ENCODE assay signal across 30 cellular contexts in the genomic region with DNA sequence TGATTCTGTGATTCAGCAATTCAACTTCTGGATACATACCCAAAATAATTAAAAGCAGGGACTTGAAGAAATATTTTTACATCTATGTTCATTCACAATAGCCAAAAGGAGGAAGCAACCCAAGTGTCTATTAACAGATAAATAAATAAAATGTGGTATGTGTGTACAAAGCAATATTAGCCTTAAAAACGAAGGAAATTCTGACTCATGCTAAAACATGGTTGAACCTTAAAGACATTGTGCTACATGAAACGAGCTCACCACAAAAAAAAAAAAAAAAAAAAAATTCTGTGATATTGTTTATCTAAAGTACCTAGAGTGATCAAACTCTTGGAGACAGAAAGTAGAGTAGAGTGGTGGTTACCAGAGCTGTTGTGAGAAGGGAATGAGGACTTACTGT. TPM values are rescaled to one million over a fixed set of nuclear protein-coding genes. Genes with fewer than 3 reads are reported as not detected.
A peak's percentile ranks its signal among the peaks of the same experiment; 100 is the strongest.
DNase-seq lines count a peak whose midpoint lies in the region; ATAC-seq, FAIRE-seq and TF ChIP-seq lines count a peak whose summit lies in the region.
"Had no signal": no experiment of that assay in that cellular context is flagged by ENCODE, and none has a peak within 500 bp of the region (broad histone marks: within the 10 kb centered on the region; RNA-seq: fewer than 3 reads in every experiment).

No MANE protein-coding gene starts in this region.

- TF ChIP-seq CTCF in PC-3 (conservative IDR thresholded peaks at IDR 0.05; ENCODE audit: low read depth, low read length) (no peak), endothelial cell of umbilical vein (IDR thresholded peaks at IDR 0.05; ENCODE audit: extremely low read depth in 1 of 2, insufficient read depth in 1 of 2, low read depth in 1 of 2, low read length in 2 of 2) (no peak), upper lobe of left lung (IDR thresholded peaks at IDR 0.05) (no peak)

- H3K27me3 ChIP-seq in PC-3 (ENCODE audit: low read length) (no peaks in the 10 kb centered on the region), endothelial cell of umbilical vein (ENCODE audit: control insufficient read depth in 2 of 2, insufficient read depth in 2 of 2, low read length in 2 of 2) (no peaks in the 10 kb centered on the region), upper lobe of left lung (no peaks in the 10 kb centered on the region)
- H3K27me3 ChIP-seq: BE2C, BLaER1 had no signal

- TF ChIP-seq POLR2A in endothelial cell of umbilical vein (IDR thresholded peaks at IDR 0.05; ENCODE audit: low read depth, low read length) (no peak), upper lobe of left lung (IDR thresholded peaks at IDR 0.05) (no peak)

- H3K27ac ChIP-seq in PC-3 (ENCODE audit: low read length) (no peak overlapping the region), endothelial cell of umbilical vein (ENCODE audit: insufficient read depth, low read depth, low read length) (peak overlapping the region; percentile 26), upper lobe of left lung (no peak overlapping the region)
- H3K27ac ChIP-seq: BLaER1 had no signal

- dilution Hi-C loops in endothelial cell of umbilical vein (cut with MboI; ENCODE audit: extremely low pct_ligation_motif_present, low sequenced_read_pairs), result no loop called here

- FAIRE-seq in endothelial cell of umbilical vein (lab: Jason Lieb, UNC) (no peak), islet of Langerhans (lab: Jason Lieb, UNC) (peak; percentile 17)
- FAIRE-seq: A204.1, G401.6, GM12891, GM19239 had no signal

- POLR2A ChIA-PET in PC-3 (lab: Charles Lee; ENCODE audit: unreplicated experiment) (no interaction called here), endothelial cell of umbilical vein (lab: Charles Lee) (no interaction called here)

- intact Hi-C loops in PC-3 (cut with micrococcal nuclease) (loop anchor here (10.0 kb wide), 1 partner anchor 1366 kb away; no protein-coding TSS in a partner anchor), endothelial cell of umbilical vein (cut with micrococcal nuclease) (loop anchor here (5.0 kb wide), 1 partner anchor 64 kb away; no protein-coding TSS in a partner anchor)

- no peak overlapping the region for H3K9ac ChIP-seq in PC-3 (ENCODE audit: low read length)
- no peak overlapping the region for H3K9ac ChIP-seq in endothelial cell of umbilical vein (replicated peaks; ENCODE audit: extremely low read depth, insufficient read depth, low read length)
- H3K9ac ChIP-seq: BLaER1 had no signal

- H3F3A ChIP-seq in PC-3 (ENCODE audit: low read length, unreplicated experiment), result no peaks in the 10 kb centered on the region

- H3K9me1 ChIP-seq in endothelial cell of umbilical vein (replicated peaks; ENCODE audit: control insufficient read depth, extremely low read depth, insufficient read depth, low read length), result no peaks in the 10 kb centered on the region

- peak; percentile 6 for DNase-seq in DMS53 treated with DMSO at 0.1 percent for 48 hours (lab: John Stamatoyannopoulos, UW; ENCODE audit: unreplicated experiment)
- peak; percentile 13 for DNase-seq in PC-3
- no peak for DNase-seq in endothelial cell of umbilical vein (ENCODE audit: low read depth, low spot score)
- no peak for DNase-seq in amygdala (lab: John Stamatoyannopoulos, UW)
- no peak for DNase-seq in upper lobe of left lung
- no peak for DNase-seq in EL
- no peak for DNase-seq in NCI-H2029 treated with DMSO at 0.1 percent for 48 hours (lab: John Stamatoyannopoulos, UW)
- DNase-seq: 8988T; ACHN; BE2C; C1 segment of cervical spinal cord; CD4-positive, alpha-beta memory T cell; CD4-positive, CD25-positive, alpha-beta regulatory T cell; CD8-positive, alpha-beta memory T cell; COR-L47; DMS 273 treated with DMSO at 0.1 percent for 48 hours; DMS153; DMS79; DND-41; GF-D8 had no signal

- H3K9me3 ChIP-seq in PC-3 (ENCODE audit: low read length), result no peaks in the 10 kb centered on the region
- H3K9me3 ChIP-seq in endothelial cell of umbilical vein (replicated peaks; ENCODE audit: control insufficient read depth, insufficient read depth, low read length), result no peaks in the 10 kb centered on the region
- no peaks in the 10 kb centered on the region for H3K9me3 ChIP-seq in upper lobe of left lung
- H3K9me3 ChIP-seq: BE2C, BLaER1 had no signal

- 40 to 56% methylated on average over 2 of the region's 2 CpGs for WGBS in upper lobe of left lung, 2 donors

- no peaks in the 10 kb centered on the region for H3K79me2 ChIP-seq in PC-3 (ENCODE audit: low read length)
- no peaks in the 10 kb centered on the region for H3K79me2 ChIP-seq in endothelial cell of umbilical vein (ENCODE audit: control insufficient read depth, insufficient read depth, low read length)

- no peak overlapping the region for H3K4me3 ChIP-seq in PC-3 (ENCODE audit: low read length)
- H3K4me3 ChIP-seq in endothelial cell of umbilical vein (replicated peaks in 1 of 3; ENCODE audit: insufficient read depth in 1 of 3, low read depth in 1 of 3, low read length in 3 of 3), result no peak overlapping the region
- no peak overlapping the region for H3K4me3 ChIP-seq in upper lobe of left lung
- H3K4me3 ChIP-seq: BLaER1 had no signal

- TF ChIP-seq EP300 in upper lobe of left lung (IDR thresholded peaks at IDR 0.05), result no peak

- H3K36me3 ChIP-seq in PC-3 (ENCODE audit: low read depth, low read length), result no peaks in the 10 kb centered on the region
- H3K36me3 ChIP-seq in endothelial cell of umbilical vein (ENCODE audit: control insufficient read depth in 2 of 2, extremely low read depth in 1 of 2, insufficient read depth in 2 of 2, low read length in 2 of 2), result no peaks in the 10 kb centered on the region
- no peaks in the 10 kb centered on the region for H3K36me3 ChIP-seq in upper lobe of left lung
- H3K36me3 ChIP-seq: BE2C, BLaER1 had no signal

- peaks cover 32% of the 10 kb centered on the region for H3K4me1 ChIP-seq in PC-3 (ENCODE audit: insufficient read depth, low read length)
- peaks cover 57% of the 10 kb centered on the region for H3K4me1 ChIP-seq in endothelial cell of umbilical vein (ENCODE audit: control insufficient read depth, extremely low read depth, insufficient read depth, low read length)
- no peaks in the 10 kb centered on the region for H3K4me1 ChIP-seq in upper lobe of left lung
- H3K4me1 ChIP-seq: BE2C, BLaER1 had no signal

- H3K9me2 ChIP-seq in PC-3 (replicated peaks; ENCODE audit: low read length), result no peaks in the 10 kb centered on the region

- H3K4me2 ChIP-seq in PC-3 (ENCODE audit: low read length) (no peak overlapping the region), endothelial cell of umbilical vein (ENCODE audit: insufficient read depth, low read length) (no peak overlapping the region)
- H3K4me2 ChIP-seq: BLaER1 had no signal

- H4K20me1 ChIP-seq in PC-3 (ENCODE audit: low read length) (no peaks in the 10 kb centered on the region), endothelial cell of umbilical vein (replicated peaks; ENCODE audit: control insufficient read depth, extremely low read depth, insufficient read depth, low read length) (no peaks in the 10 kb centered on the region)
- H4K20me1 ChIP-seq: BLaER1 had no signal

- CTCF ChIA-PET in PC-3 (lab: Charles Lee), result no interaction called here
- CTCF ChIA-PET in endothelial cell of umbilical vein (lab: Charles Lee), result no interaction called here

- no TSS peak for BruUV-seq in PC-3 (replicated peaks; lab: Mats Ljungman, UMichigan)
- no TSS peak for BruUV-seq in endothelial cell of umbilical vein (replicated peaks; lab: Mats Ljungman, UMichigan)

- ATAC-seq in PC-3, result no peak
- no peak for ATAC-seq in upper lobe of left lung (ENCODE audit: low FRiP score in 2 of 2)

- H2AFZ ChIP-seq in PC-3 (ENCODE audit: low read length), result no peak overlapping the region
- peak overlapping the region; percentile 32 for H2AFZ ChIP-seq in endothelial cell of umbilical vein (ENCODE audit: low read depth, low read length)

TF ChIP-seq in endothelial cell of umbilical vein, 7 proteins besides CTCF, POLR2A, EP300 and RAD21:
- TF ChIP-seq MYC (IDR thresholded peaks at IDR 0.05; ENCODE audit: low read depth, low read length), result no peak
- no peak for TF ChIP-seq JUN (IDR thresholded peaks at IDR 0.05; ENCODE audit: borderline replicate concordance, insufficient read depth, insufficient read length, low read depth)
- TF ChIP-seq POLR2AphosphoS5 (IDR thresholded peaks at IDR 0.05; ENCODE audit: insufficient read depth, low read depth, low read length), result no peak
- no peak for TF ChIP-seq MAX (IDR thresholded peaks at IDR 0.05; ENCODE audit: insufficient read depth, insufficient read length)
- TF ChIP-seq FOS (IDR thresholded peaks at IDR 0.05; ENCODE audit: borderline replicate concordance, insufficient read depth, low read length), result no peak
- TF ChIP-seq EZH2 (IDR thresholded peaks at IDR 0.05; ENCODE audit: borderline replicate concordance, low read depth, low read length, severe bottlenecking), result no peak
- TF ChIP-seq GATA2 (IDR thresholded peaks at IDR 0.05; ENCODE audit: insufficient read depth, insufficient read length, low read depth, low read length), result no peak
TF ChIP-seq in endothelial cell of umbilical vein: peak in this region for 0.

RNA-seq across cellular contexts. Expression of gene TFAP2D, which starts 54.8 kb away (rescaled TPM):
- total RNA-seq in PC-3 (2014; rRNA removed) (not detected in 2 replicates), endothelial cell of umbilical vein (not detected in 2 replicates), upper lobe of left lung (not detected)
- polyA plus RNA-seq in endothelial cell of umbilical vein, result not detected in 2 replicates
- polyA plus RNA-seq in endothelial cell of umbilical vein (2011; cell fraction: cytosol; rRNA removed), result not detected in 2 replicates
- not detected in 2 replicates for polyA plus RNA-seq in endothelial cell of umbilical vein (2011; cell fraction: nucleus; rRNA removed)
- polyA plus RNA-seq in endothelial cell of umbilical vein (2012), result not detected in 2 replicates
- not detected in 2 replicates for polyA minus RNA-seq in endothelial cell of umbilical vein
- not detected for polyA minus RNA-seq in endothelial cell of umbilical vein (2011; cell fraction: cytosol; rRNA and poly(A)+ RNA removed)
- not detected in 2 replicates for polyA minus RNA-seq in endothelial cell of umbilical vein (2011; cell fraction: nucleus; rRNA and poly(A)+ RNA removed)
- total RNA-seq: A673; CD4-positive, alpha-beta memory T cell; CD4-positive, CD25-positive, alpha-beta regulatory T cell; CD8-positive, alpha-beta memory T cell; Daoy had no signal
- polyA plus RNA-seq: AG04450; CD14-positive monocyte; CD4-positive, alpha-beta memory T cell; CD4-positive, CD25-positive, alpha-beta regulatory T cell had no signal

Comparison
In these comparisons a context has a peak if more than half of its experiments do, and no peak if none do; other contexts are left out.
1. DNase-seq: peak in DMS53 treated with DMSO at 0.1 percent for 48 hours (single experiment) and PC-3 (single experiment); none in endothelial cell of umbilical vein (single experiment), amygdala (0 of 56), upper lobe of left lung (0 of 2), EL (single experiment) and NCI-H2029 treated with DMSO at 0.1 percent for 48 hours (single experiment).